ENCODE assay signal across 1 cellular context in genomic region chr10:133248334-133248715, GRCh38.
TF ChIP-seq lines count a peak whose summit lies in the region.

No MANE protein-coding gene starts in this region.

TF ChIP-seq in H1, 55 proteins besides CTCF, POLR2A, EP300 and RAD21:
- TF ChIP-seq ATF2 (IDR thresholded peaks at IDR 0.05; ENCODE audit: low read length) (no peak), CHD1 (IDR thresholded peaks at IDR 0.05; ENCODE audit: low read depth, low read length) (no peak), SP2 (IDR thresholded peaks at IDR 0.05; ENCODE audit: low read length) (no peak), NANOG (IDR thresholded peaks at IDR 0.05; ENCODE audit: insufficient read depth, low read depth, low read length, poor library complexity, severe bottlenecking) (no peak), SP4 (IDR thresholded peaks at IDR 0.05; ENCODE audit: low read length) (no peak), USF2 (IDR thresholded peaks at IDR 0.05; ENCODE audit: low read length) (no peak), RNF2 (IDR thresholded peaks at IDR 0.05; ENCODE audit: borderline replicate concordance, low read depth, low read length, missing control alignments, poor library complexity, severe bottlenecking) (no peak), PHF8 (conservative IDR thresholded peaks at IDR 0.05; ENCODE audit: low read depth, low read length) (no peak)
